ENCODE assay signal across 8 cellular contexts in the genomic region with DNA sequence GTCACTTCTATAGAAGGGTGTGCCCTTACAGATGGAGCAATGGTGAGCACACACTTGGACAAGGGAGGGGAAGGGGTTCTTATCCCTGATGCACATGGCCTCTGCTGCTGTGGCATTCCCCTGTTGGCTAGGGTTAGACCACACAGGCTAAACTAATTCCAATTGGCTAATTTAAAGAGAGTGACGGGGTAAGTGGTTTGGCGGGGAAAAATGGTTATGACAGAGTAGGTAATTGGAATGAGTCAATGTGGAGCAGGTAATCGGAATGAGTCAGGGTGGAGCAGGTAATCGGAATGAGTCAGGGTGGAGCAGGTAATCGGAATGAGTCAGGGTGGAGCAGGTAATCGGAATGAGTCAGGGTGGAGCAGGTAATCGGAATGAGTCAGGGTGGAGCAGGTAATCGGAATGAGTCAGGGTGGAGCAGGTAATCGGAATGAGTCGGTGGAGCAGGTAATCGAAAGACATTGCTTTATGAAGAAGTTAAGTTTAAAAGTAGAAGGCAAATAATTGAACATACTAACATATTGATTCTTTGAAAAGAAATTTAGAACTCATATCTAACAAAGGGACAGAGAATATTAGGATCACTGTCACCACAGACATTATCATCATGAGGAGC. TPM values are rescaled to one million over a fixed set of nuclear protein-coding genes. Genes with fewer than 3 reads are reported as not detected.
DNase-seq lines count a peak whose midpoint lies in the region; ATAC-seq and TF ChIP-seq lines count a peak whose summit lies in the region.
"Not testable (repeated sequence)": the region's sequence is repeated elsewhere in the genome, so short reads cannot be mapped to it uniquely, and the experiment has no call there.

No MANE protein-coding gene starts in this region.

- POLR2A ChIA-PET in HEK293 (lab: Yijun Ruan, JAX); activated CD4-positive, alpha-beta T cell treated with anti-CD3 and anti-CD28 coated beads for 36 hours (lab: Charles Lee): not testable (repeated sequence)
- POLR2A ChIA-PET in activated CD8-positive, alpha-beta T cell treated with anti-CD3 and anti-CD28 coated beads for 36 hours (lab: Charles Lee), result interaction anchor here (0.6 to 1.1 kb wide), 2 partner anchors 35 to 36 kb away, joined by 3 to 7 read pairs; no protein-coding TSS in a partner anchor

- intact Hi-C loops in activated CD4-positive, alpha-beta T cell treated with anti-CD3 and anti-CD28 coated beads for 36 hours (cut with DNase I, micrococcal nuclease), result loop anchor here (1.0 to 2.0 kb wide), 3 partner anchors 10 to 73 kb away; no protein-coding TSS in a partner anchor
- intact Hi-C loops in activated CD8-positive, alpha-beta T cell treated with anti-CD3 and anti-CD28 coated beads for 36 hours (cut with micrococcal nuclease), result not testable (repeated sequence)
- intact Hi-C loops in activated naive CD4-positive, alpha-beta T cell treated with anti-CD3 and anti-CD28 coated beads for 36 hours (cut with micrococcal nuclease), result loop anchor here (5.0 kb wide), 2 partner anchors 629 to 779 kb away; a partner anchor contains a TSS

- H3K4me1 Mint-ChIP-seq in activated CD4-positive, alpha-beta T cell treated with anti-CD3 and anti-CD28 coated beads for 36 hours, result peaks cover 39% of the 10 kb centered on the region
- H3K4me1 Mint-ChIP-seq in activated CD8-positive, alpha-beta T cell treated with anti-CD3 and anti-CD28 coated beads for 36 hours (ENCODE audit: low read depth), result peaks cover 25% of the 10 kb centered on the region
- peaks cover 46% of the 10 kb centered on the region for H3K4me1 Mint-ChIP-seq in activated T-cell treated with anti-CD3 and anti-CD28 coated beads, Interleukin-2, amount 50 U/mL, for 72 hours (ENCODE audit: low read depth)
- H3K4me1 Mint-ChIP-seq in activated naive CD4-positive, alpha-beta T cell treated with anti-CD3 and anti-CD28 coated beads for 36 hours (ENCODE audit: low read depth), result peaks cover 21% of the 10 kb centered on the region
- peaks cover 30% of the 10 kb centered on the region for H3K4me1 Mint-ChIP-seq in stimulated activated effector memory CD8-positive, alpha-beta T cell treated with anti-CD3 and anti-CD28 coated beads, Interleukin-12 subunit alpha, Interleukin-12 subunit beta, amount 100 ng/mL, for 72 hours

- not testable (repeated sequence) for H3K4me1 ChIP-seq in HEK293 (ENCODE audit: control insufficient read depth, insufficient read depth, low read length)

- H3K27ac Mint-ChIP-seq in activated CD4-positive, alpha-beta T cell treated with anti-CD3 and anti-CD28 coated beads for 36 hours, result peak overlapping the region; percentile 70
- not testable (repeated sequence) for H3K27ac Mint-ChIP-seq in activated CD8-positive, alpha-beta T cell treated with anti-CD3 and anti-CD28 coated beads for 36 hours; activated naive CD4-positive, alpha-beta T cell treated with anti-CD3 and anti-CD28 coated beads for 36 hours
- peak overlapping the region; percentile 35 for H3K27ac Mint-ChIP-seq in activated T-cell treated with anti-CD3 and anti-CD28 coated beads, Interleukin-2, amount 50 U/mL, for 72 hours
- peak overlapping the region; percentile 53 for H3K27ac Mint-ChIP-seq in stimulated activated effector memory CD8-positive, alpha-beta T cell treated with anti-CD3 and anti-CD28 coated beads, Interleukin-12 subunit alpha, Interleukin-12 subunit beta, amount 100 ng/mL, for 72 hours

- H3K27me3 Mint-ChIP-seq in activated CD4-positive, alpha-beta T cell treated with anti-CD3 and anti-CD28 coated beads for 36 hours; activated CD8-positive, alpha-beta T cell treated with anti-CD3 and anti-CD28 coated beads for 36 hours; activated T-cell treated with anti-CD3 and anti-CD28 coated beads, Interleukin-2, amount 50 U/mL, for 72 hours (ENCODE audit: low read depth); activated naive CD4-positive, alpha-beta T cell treated with anti-CD3 and anti-CD28 coated beads for 36 hours (ENCODE audit: low read depth): not testable (repeated sequence)

- peak; percentile 24 for ATAC-seq in activated CD4-positive, alpha-beta T cell treated with anti-CD3 and anti-CD28 coated beads for 36 hours
- not testable (repeated sequence) for ATAC-seq in activated CD8-positive, alpha-beta T cell treated with anti-CD3 and anti-CD28 coated beads for 36 hours
- ATAC-seq in activated T-cell treated with anti-CD3 and anti-CD28 coated beads, Interleukin-2, amount 50 U/mL, for 72 hours (replicated peaks in 1 of 2), result peak; percentile 32 to 39
- ATAC-seq in stimulated activated effector memory CD8-positive, alpha-beta T cell treated with anti-CD3 and anti-CD28 coated beads, Interleukin-12 subunit alpha, Interleukin-12 subunit beta, amount 100 ng/mL, for 72 hours, result peak; percentile 62

- not testable (repeated sequence) for H3K4me3 Mint-ChIP-seq in activated CD4-positive, alpha-beta T cell treated with anti-CD3 and anti-CD28 coated beads for 36 hours; activated CD8-positive, alpha-beta T cell treated with anti-CD3 and anti-CD28 coated beads for 36 hours; activated naive CD4-positive, alpha-beta T cell treated with anti-CD3 and anti-CD28 coated beads for 36 hours
- H3K4me3 Mint-ChIP-seq in activated T-cell treated with anti-CD3 and anti-CD28 coated beads, Interleukin-2, amount 50 U/mL, for 72 hours, result peak overlapping the region; percentile 58 to 63
- peak overlapping the region; percentile 41 for H3K4me3 Mint-ChIP-seq in stimulated activated effector memory CD8-positive, alpha-beta T cell treated with anti-CD3 and anti-CD28 coated beads, Interleukin-12 subunit alpha, Interleukin-12 subunit beta, amount 100 ng/mL, for 72 hours

- peak; percentile 60 for DNase-seq in activated CD4-positive, alpha-beta T cell treated with anti-CD3 and anti-CD28 coated beads for 36 hours
- DNase-seq in activated CD8-positive, alpha-beta T cell treated with anti-CD3 and anti-CD28 coated beads for 36 hours, result peak; percentile 11
- DNase-seq in activated T-cell treated with anti-CD3 and anti-CD28 coated beads, Interleukin-2, amount 50 U/mL, for 72 hours, result peak; percentile 46 to 63
- DNase-seq in activated naive CD4-positive, alpha-beta T cell treated with anti-CD3 and anti-CD28 coated beads for 36 hours, result peak; percentile 35
- DNase-seq in epithelial cell of esophagus (ENCODE audit: low read depth), result peak; percentile 18
- DNase-seq in stimulated activated CD4-positive, alpha-beta T cell treated with anti-CD3 and anti-CD28 coated beads, Interleukin-15, amount 100 ng/mL, for 24 hours, result peak; percentile 27
- DNase-seq in stimulated activated effector memory CD8-positive, alpha-beta T cell treated with anti-CD3 and anti-CD28 coated beads, Interleukin-12 subunit alpha, Interleukin-12 subunit beta, amount 100 ng/mL, for 72 hours (ENCODE audit: low spot score in 2 of 2), result peak in 1 of 2 donors; percentile 66

- H3K27ac ChIP-seq in HEK293 (ENCODE audit: extremely low read depth, low read depth, low read length), result not testable (repeated sequence)

- H3K9me3 Mint-ChIP-seq in activated CD4-positive, alpha-beta T cell treated with anti-CD3 and anti-CD28 coated beads for 36 hours (ENCODE audit: low read depth); activated CD8-positive, alpha-beta T cell treated with anti-CD3 and anti-CD28 coated beads for 36 hours; activated T-cell treated with anti-CD3 and anti-CD28 coated beads, Interleukin-2, amount 50 U/mL, for 72 hours; activated naive CD4-positive, alpha-beta T cell treated with anti-CD3 and anti-CD28 coated beads for 36 hours; stimulated activated effector memory CD8-positive, alpha-beta T cell treated with anti-CD3 and anti-CD28 coated beads, Interleukin-12 subunit alpha, Interleukin-12 subunit beta, amount 100 ng/mL, for 72 hours: not testable (repeated sequence)

- CTCF ChIA-PET in HEK293 (lab: Yijun Ruan, JAX); activated naive CD4-positive, alpha-beta T cell treated with anti-CD3 and anti-CD28 coated beads for 36 hours (lab: Charles Lee): not testable (repeated sequence)
- CTCF ChIA-PET in activated CD4-positive, alpha-beta T cell treated with anti-CD3 and anti-CD28 coated beads for 36 hours (lab: Charles Lee), result interaction anchor here (1.2 kb wide), 1 partner anchor 9 kb away, joined by 5 read pairs; no protein-coding TSS in a partner anchor
- CTCF ChIA-PET in activated CD8-positive, alpha-beta T cell treated with anti-CD3 and anti-CD28 coated beads for 36 hours (lab: Charles Lee), result interaction anchor here (1.6 kb wide), 1 partner anchor 9 kb away, joined by 5 read pairs; no protein-coding TSS in a partner anchor

- H3K4me3 ChIP-seq in HEK293 (ENCODE audit: low read depth, low read length); epithelial cell of esophagus (ENCODE audit: low read length): not testable (repeated sequence)

- H3K9me3 ChIP-seq in HEK293 (ENCODE audit: control insufficient read depth, insufficient read depth, low read depth, low read length), result not testable (repeated sequence)

- not testable (repeated sequence) for H3K36me3 Mint-ChIP-seq in activated CD4-positive, alpha-beta T cell treated with anti-CD3 and anti-CD28 coated beads for 36 hours (ENCODE audit: low read depth); activated CD8-positive, alpha-beta T cell treated with anti-CD3 and anti-CD28 coated beads for 36 hours (ENCODE audit: low read depth); activated T-cell treated with anti-CD3 and anti-CD28 coated beads, Interleukin-2, amount 50 U/mL, for 72 hours (ENCODE audit: insufficient read depth in 2 of 2); activated naive CD4-positive, alpha-beta T cell treated with anti-CD3 and anti-CD28 coated beads for 36 hours (ENCODE audit: low read depth)
- peaks cover 14% of the 10 kb centered on the region for H3K36me3 Mint-ChIP-seq in stimulated activated effector memory CD8-positive, alpha-beta T cell treated with anti-CD3 and anti-CD28 coated beads, Interleukin-12 subunit alpha, Interleukin-12 subunit beta, amount 100 ng/mL, for 72 hours

- not testable (repeated sequence) for TF ChIP-seq CTCF in HEK293 (tag by site-specific recombination; IDR thresholded peaks at IDR 0.05); activated CD8-positive, alpha-beta T cell treated with anti-CD3 and anti-CD28 coated beads for 36 hours (IDR thresholded peaks at IDR 0.05); epithelial cell of esophagus (IDR thresholded peaks at IDR 0.05; ENCODE audit: insufficient read depth, low read depth, low read length, missing control alignments)

- not testable (repeated sequence) for H3K36me3 ChIP-seq in HEK293 (ENCODE audit: control insufficient read depth in 2 of 2, insufficient read depth in 1 of 2, low read length in 2 of 2)

RNA-seq across cellular contexts. Expression of a gene that starts 28.4 kb away (rescaled TPM):
- total RNA-seq in activated CD4-positive, alpha-beta T cell treated with anti-CD3 and anti-CD28 coated beads for 36 hours, result 10 to 100 TPM; 34.7 to 36.2 TPM
- total RNA-seq in activated CD8-positive, alpha-beta T cell treated with anti-CD3 and anti-CD28 coated beads for 36 hours, result 10 to 100 TPM; 35.5 to 41.5 TPM
- 10 to 100 TPM; 53.6 to 73.5 TPM for total RNA-seq in activated T-cell treated with anti-CD3 and anti-CD28 coated beads, Interleukin-2, amount 50 U/mL, for 72 hours
- 10 to 100 TPM; 20.1 to 20.4 TPM for total RNA-seq in activated naive CD4-positive, alpha-beta T cell treated with anti-CD3 and anti-CD28 coated beads for 36 hours
